In genomic region chr6:20534295-20534897, GRCh38 we compare ENCODE assay signal across 8 cellular contexts. TPM values are rescaled to one million over a fixed set of nuclear protein-coding genes. Genes with fewer than 3 reads are reported as not detected.
A peak's percentile ranks its signal among the peaks of the same experiment; 100 is the strongest.
DNase-seq lines count a peak whose midpoint lies in the region; TF ChIP-seq lines count a peak whose summit lies in the region.

CDKAL1 (plus strand) TSS chr6:20534457; CDS start chr6:20546351, 11,894 bp downstream.

- in situ Hi-C loops in SK-MEL-5 (cut with HindIII; ENCODE audit: low pct_unique_long_range_greater_than_20kb, low sequenced_read_pairs) = no loop called here

- CTCF ChIA-PET in HEK293T (lab: Yijun Ruan, JAX) = interaction anchor here (0.6 kb wide), 1 partner anchor 226 kb away, joined by 3 read pairs; no protein-coding TSS in a partner anchor

- DNase-seq in GF-D8 (lab: John Stamatoyannopoulos, UW) = peak; percentile 80
- DNase-seq in HEK293T (ENCODE audit: extremely low spot score) = peak; percentile 81
- DNase-seq in MV-4-11 (lab: John Stamatoyannopoulos, UW) = peak; percentile 95
- peak; percentile 96 for DNase-seq in SK-MEL-5 (ENCODE audit: low read depth, low spot score)
- DNase-seq in activated naive CD4-positive, alpha-beta T cell treated with Interleukin-2 at 50 U/mL for 16 hours = peak; percentile 94
- peak; percentile 68 for DNase-seq in germinal center (ENCODE audit: low spot score)
- peak; percentile 81 for DNase-seq in non-pigmented ciliary epithelial cell (ENCODE audit: low read depth)
- peak; percentile 98 for DNase-seq in superior temporal gyrus (ENCODE audit: extremely low spot score)

- POLR2A ChIA-PET in HEK293T (lab: Yijun Ruan, JAX) = interaction anchor here (0.6 to 1.0 kb wide), 4 partner anchors 11 to 130 kb away, joined by 3 to 6 read pairs (median 4); no protein-coding TSS in a partner anchor

TF ChIP-seq in HEK293T, 16 proteins besides CTCF, POLR2A, EP300 and RAD21:
- TF ChIP-seq ZNF384 (IDR thresholded peaks at IDR 0.05) (no peak), NFRKB (IDR thresholded peaks at IDR 0.05) (peak; percentile 68), ARNT (IDR thresholded peaks at IDR 0.05) (no peak), ELF4 (IDR thresholded peaks at IDR 0.05) (peak; percentile 51), HDGF (IDR thresholded peaks at IDR 0.05; ENCODE audit: borderline replicate concordance) (no peak), FOXK2 (IDR thresholded peaks at IDR 0.05) (no peak), SP1 (IDR thresholded peaks at IDR 0.05) (no peak), SUZ12 (IDR thresholded peaks at IDR 0.05) (no peak), FOXA1 (IDR thresholded peaks at IDR 0.05) (no peak), LEF1 (IDR thresholded peaks at IDR 0.05; ENCODE audit: borderline replicate concordance) (no peak), FOXM1 (IDR thresholded peaks at IDR 0.05; ENCODE audit: borderline replicate concordance) (no peak), CTBP1 (IDR thresholded peaks at IDR 0.05; ENCODE audit: borderline replicate concordance) (no peak), PKNOX1 (IDR thresholded peaks at IDR 0.05) (peak; percentile 22; the same call in 1 of the 2 replicates), TARDBP (IDR thresholded peaks at IDR 0.05) (no peak), BHLHE40 (IDR thresholded peaks at IDR 0.05; ENCODE audit: borderline replicate concordance) (no peak), L3MBTL2 (conservative IDR thresholded peaks at IDR 0.05) (peak; percentile 65)

RNA-seq across cellular contexts. Expression of gene CDKAL1, which starts in this region (rescaled TPM):
- 32.2 and 32.7 TPM in 2 replicates for total RNA-seq in SK-MEL-5 (2014; rRNA removed; shearing (Covaris generic))
- 11.0 and 14.4 TPM in 2 replicates for polyA plus RNA-seq in SK-MEL-5 (2015; cell fraction: cytosol; rRNA removed)
- 24.8 and 26.4 TPM in 2 replicates for polyA plus RNA-seq in SK-MEL-5 (2015; cell fraction: nucleus; rRNA removed)

Comparison
In these comparisons a context has a peak if more than half of its experiments do, and no peak if none do; other contexts are left out.
1. Peak in every context shown above with its lines: DNase-seq.